In the genomic region with DNA sequence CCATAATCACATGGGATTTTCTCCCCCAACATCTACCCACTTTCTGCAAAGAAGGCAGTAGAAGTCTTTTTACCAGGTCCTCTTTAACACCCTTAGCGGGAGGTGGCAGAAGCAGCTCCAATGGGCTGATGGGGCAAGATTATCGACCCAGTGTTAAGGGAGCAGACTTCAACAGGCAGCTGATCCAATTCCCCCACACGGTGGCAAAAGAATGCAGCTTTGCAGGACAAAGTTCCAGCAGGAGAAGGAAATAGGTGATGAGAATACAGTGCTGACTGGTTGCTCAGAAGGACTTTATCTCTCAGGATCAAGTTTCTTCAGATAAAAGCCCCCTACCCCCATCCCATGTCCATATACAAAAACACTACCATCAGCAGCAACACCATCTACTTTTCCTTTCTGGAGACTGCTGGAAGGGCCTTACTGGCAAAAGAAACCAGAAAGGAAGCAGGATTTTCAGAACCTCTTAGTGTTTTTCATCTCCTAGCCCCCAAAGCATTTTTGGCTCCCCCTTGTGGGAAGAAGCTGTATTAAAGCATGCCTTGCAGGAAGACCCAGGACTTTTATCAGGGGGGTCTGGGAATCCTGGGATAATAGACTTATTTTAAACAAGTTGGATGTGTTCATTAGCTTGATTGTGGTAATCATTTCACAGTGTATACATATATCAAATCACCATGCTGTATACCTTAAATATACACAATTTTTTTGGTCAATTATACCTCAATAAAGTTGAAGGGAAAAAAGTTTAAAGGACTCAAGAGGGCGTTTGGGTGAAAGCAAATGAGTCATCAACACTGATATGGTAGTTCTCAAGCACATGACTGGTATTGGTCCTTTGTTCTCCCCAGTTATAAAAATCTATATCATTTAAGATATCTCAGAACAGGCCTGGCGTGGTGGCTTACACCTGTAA, we compare ENCODE assay signal across 8 cellular contexts.
DNase-seq lines count a peak whose midpoint lies in the region; ATAC-seq, FAIRE-seq and TF ChIP-seq lines count a peak whose summit lies in the region.

No MANE protein-coding gene starts in this region.

- H3K9me3 Mint-ChIP-seq in Caco-2 (ENCODE audit: unreplicated experiment) = no peaks in the 10 kb centered on the region
- H3K9me3 Mint-ChIP-seq in endodermal cell = peaks cover 2% of the 10 kb centered on the region
- H3K9me3 Mint-ChIP-seq in naive thymus-derived CD8-positive, alpha-beta T cell = no peaks in the 10 kb centered on the region

- H3K4me1 ChIP-seq in Caco-2 (no peaks in the 10 kb centered on the region), endodermal cell (ENCODE audit: control insufficient read depth, insufficient read depth, low read length) (no peaks in the 10 kb centered on the region), uterus (no peaks in the 10 kb centered on the region)

- no peak overlapping the region for H3K4me3 ChIP-seq in Caco-2 (ENCODE audit: low read depth, low read length)
- no peak overlapping the region for H3K4me3 ChIP-seq in endodermal cell (ENCODE audit: low read length)
- H3K4me3 ChIP-seq in uterus = no peak overlapping the region

- TF ChIP-seq CTCF in Caco-2 (IDR thresholded peaks at IDR 0.05; ENCODE audit: insufficient read depth in 1 of 2, low read depth in 1 of 2, low read length in 1 of 2, severe bottlenecking in 1 of 2, unreplicated experiment in 1 of 2) (peak; percentile 41 to 50), endodermal cell (conservative IDR thresholded peaks at IDR 0.05) (peak; percentile 91), uterus (IDR thresholded peaks at IDR 0.05) (peak in 2 of 4 experiments; percentile 23 to 24)

- no peaks in the 10 kb centered on the region for H3K27me3 Mint-ChIP-seq in Caco-2 (ENCODE audit: insufficient read depth, unreplicated experiment)
- H3K27me3 Mint-ChIP-seq in endodermal cell (ENCODE audit: insufficient read depth) = no peaks in the 10 kb centered on the region
- peaks cover 0 to 1% (median 0%) of the 10 kb centered on the region in 5 donors for H3K27me3 Mint-ChIP-seq in naive thymus-derived CD8-positive, alpha-beta T cell

- intact Hi-C loops in Caco-2 (cut with micrococcal nuclease; ENCODE audit: unreplicated experiment) = loop anchor here (1.0 to 2.0 kb wide), 3 partner anchors 47 to 182 kb away; no protein-coding TSS in a partner anchor
- intact Hi-C loops in uterus (cut with DNase I; ENCODE audit: low total_unique reads) = no loop called here

- ATAC-seq in naive thymus-derived CD8-positive, alpha-beta T cell = no peak
- ATAC-seq in HG03354 (IDR thresholded peaks at IDR 0.05; ENCODE audit: poor library complexity, severe bottlenecking, unreplicated experiment) (no peak), GM18907 (IDR thresholded peaks at IDR 0.05; ENCODE audit: unreplicated experiment) (no peak)

- H3K27me3 ChIP-seq in Caco-2 (replicated peaks; ENCODE audit: control insufficient read depth, insufficient read depth, low read length) (no peaks in the 10 kb centered on the region), endodermal cell (ENCODE audit: control insufficient read depth, insufficient read depth, low read length, poor library complexity, severe bottlenecking) (no peaks in the 10 kb centered on the region), uterus (peaks cover 0 to 8% of the 10 kb centered on the region in 2 donors)

- POLR2A ChIA-PET in Caco-2 (lab: Charles Lee) = no interaction called here
- POLR2A ChIA-PET in naive thymus-derived CD8-positive, alpha-beta T cell (lab: Charles Lee) = no interaction called here

- no peaks in the 10 kb centered on the region for H3K9me3 ChIP-seq in Caco-2
- H3K9me3 ChIP-seq in endodermal cell (ENCODE audit: control insufficient read depth, low read length) = no peaks in the 10 kb centered on the region
- no peaks in the 10 kb centered on the region for H3K9me3 ChIP-seq in uterus

- no TSS peak for BruUV-seq in Caco-2 (replicated peaks; lab: Mats Ljungman, UMichigan)

- no peak overlapping the region for H3K9ac ChIP-seq in endodermal cell (ENCODE audit: extremely low read depth, low read length, poor library complexity, severe bottlenecking)

- H3K27ac Mint-ChIP-seq in Caco-2 (ENCODE audit: unreplicated experiment) (no peak overlapping the region), endodermal cell (peak overlapping the region; percentile 94)
- H3K27ac Mint-ChIP-seq in naive thymus-derived CD8-positive, alpha-beta T cell = no peak overlapping the region

- H3K36me3 Mint-ChIP-seq in Caco-2 (ENCODE audit: insufficient read depth, unreplicated experiment) (peaks cover 5% of the 10 kb centered on the region), endodermal cell (ENCODE audit: low read depth) (peaks cover 10% of the 10 kb centered on the region)
- no peaks in the 10 kb centered on the region for H3K36me3 Mint-ChIP-seq in naive thymus-derived CD8-positive, alpha-beta T cell

- DNase-seq in Caco-2 (peak; percentile 48 to 63), GM19239 (ENCODE audit: insufficient read length, low spot score) (no peak), SK-N-DZ (ENCODE audit: low spot score) (peak; percentile 10), endodermal cell (peak; percentile 82), uterus (no peak)
- peak in 9 of 10 donors; percentile 0 to 58 (median 23) for DNase-seq in naive thymus-derived CD8-positive, alpha-beta T cell

- peak; percentile 64 for FAIRE-seq in GM19239 (lab: Jason Lieb, UNC)

- no peak for TF ChIP-seq POLR2A in uterus (IDR thresholded peaks at IDR 0.05)

- no peaks in the 10 kb centered on the region for H3K36me3 ChIP-seq in Caco-2 (ENCODE audit: control insufficient read depth, insufficient read depth, low read length)
- no peaks in the 10 kb centered on the region for H3K36me3 ChIP-seq in endodermal cell (ENCODE audit: control insufficient read depth, insufficient read depth, low read length)
- no peaks in the 10 kb centered on the region for H3K36me3 ChIP-seq in uterus

- no peak overlapping the region for H3K27ac ChIP-seq in endodermal cell (ENCODE audit: low read depth, low read length)
- no peak overlapping the region for H3K27ac ChIP-seq in uterus

- H3K4me3 Mint-ChIP-seq in Caco-2 (ENCODE audit: unreplicated experiment) (no peak overlapping the region), endodermal cell (no peak overlapping the region)
- no peak overlapping the region for H3K4me3 Mint-ChIP-seq in naive thymus-derived CD8-positive, alpha-beta T cell

- 70 to 100% methylated on average over 1 to 5 of the region's 5 CpGs for WGBS in endodermal cell (ENCODE audit: insufficient coverage in 1 of 2, insufficient read length in 1 of 2), 2 experiments

- CTCF ChIA-PET in Caco-2 (lab: Charles Lee) = interaction anchor here (0.7 to 1.4 kb wide), 6 partner anchors 9 to 188 kb away, joined by 3 to 10 read pairs (median 4); no protein-coding TSS in a partner anchor

- H3K4me1 Mint-ChIP-seq in Caco-2 (ENCODE audit: low read depth, unreplicated experiment) (no peaks in the 10 kb centered on the region), endodermal cell (peaks cover 10% of the 10 kb centered on the region)
- H3K4me1 Mint-ChIP-seq in naive thymus-derived CD8-positive, alpha-beta T cell = no peaks in the 10 kb centered on the region

Comparison
In these comparisons a context has a peak if more than half of its experiments do, and no peak if none do; other contexts are left out.
1. DNase-seq: peak in Caco-2 (2 of 2), SK-N-DZ (single experiment), endodermal cell (single experiment) and naive thymus-derived CD8-positive, alpha-beta T cell (9 of 10); none in GM19239 (single experiment) and uterus (0 of 2).